ENCODE assay signal across 1 cellular context in genomic region chr1:156195853-156196252, GRCh38.
TF ChIP-seq lines count a peak whose summit lies in the region.

No MANE protein-coding gene starts in this region.

TF ChIP-seq in HepG2, 621 proteins besides CTCF, POLR2A, EP300 and RAD21:
- TF ChIP-seq BORCS8-MEF2B (CRISPR knock-in tag; IDR thresholded peaks at IDR 0.05), result no peak
- peak; percentile 87 for TF ChIP-seq PRDM15 (CRISPR knock-in tag; IDR thresholded peaks at IDR 0.05)
- no peak for TF ChIP-seq ZNF546 (CRISPR knock-in tag; conservative IDR thresholded peaks at IDR 0.05)
- no peak for TF ChIP-seq CSRNP1 (CRISPR knock-in tag; IDR thresholded peaks at IDR 0.05)
- TF ChIP-seq TRAFD1 (CRISPR knock-in tag; IDR thresholded peaks at IDR 0.05; ENCODE audit: borderline replicate concordance), result no peak
- TF ChIP-seq ZNF430 (CRISPR knock-in tag; IDR thresholded peaks at IDR 0.05), result no peak
